ENCODE assay signal across 9 cellular contexts in genomic region chr12:124786065-124786964, GRCh38.
DNase-seq lines count a peak whose midpoint lies in the region; ATAC-seq lines count a peak whose summit lies in the region.
"Had no signal": no experiment of that assay in that cellular context is flagged by ENCODE, and none has a peak within 500 bp of the region (broad histone marks: within the 10 kb centered on the region; RNA-seq: fewer than 3 reads in every experiment).

No MANE protein-coding gene starts in this region.

- H3K36me3 ChIP-seq in esophagus (ENCODE audit: control insufficient read depth in 2 of 2, insufficient read depth in 2 of 2, low read length in 1 of 2) (peaks cover 2 to 7% of the 10 kb centered on the region in 2 donors), mesodermal cell (ENCODE audit: control insufficient read depth, insufficient read depth, low read length) (peaks cover 17% of the 10 kb centered on the region)

- DNase-seq in 8988T (peak; percentile 46), NCI-H2029 treated with DMSO at 0.1 percent for 48 hours (lab: John Stamatoyannopoulos, UW) (peak; percentile 57), NCI-H1694 (lab: John Stamatoyannopoulos, UW) (no peak), SW480 (ENCODE audit: low spot score) (no peak), LoVo (ENCODE audit: low spot score) (no peak)
- DNase-seq: DND-41 had no signal

- no peak for ATAC-seq in HG02798 (IDR thresholded peaks at IDR 0.05; ENCODE audit: poor library complexity, unreplicated experiment)

- H3K4me3 ChIP-seq in esophagus (ENCODE audit: low read depth in 1 of 2, low read length in 2 of 2) (peak overlapping the region; percentile 22 to 46), mesodermal cell (ENCODE audit: extremely low read depth, insufficient read depth, low read length, poor library complexity, severe bottlenecking) (peak overlapping the region; percentile 27)

- no peaks in the 10 kb centered on the region for H3K27me3 ChIP-seq in esophagus (ENCODE audit: control insufficient read depth in 1 of 2, insufficient read depth in 2 of 2, low read length in 2 of 2)

- H3K9me3 ChIP-seq in esophagus (ENCODE audit: control insufficient read depth in 2 of 2, insufficient read depth in 1 of 2, low read depth in 1 of 2, low read length in 1 of 2) (no peaks in the 10 kb centered on the region), mesodermal cell (ENCODE audit: control insufficient read depth, low read length) (no peaks in the 10 kb centered on the region)

- H3K4me1 ChIP-seq in esophagus (ENCODE audit: control insufficient read depth in 2 of 2, insufficient read depth in 2 of 2, low read length in 1 of 2): peaks cover 0 to 3% of the 10 kb centered on the region in 2 donors
- no peaks in the 10 kb centered on the region for H3K4me1 ChIP-seq in mesodermal cell (ENCODE audit: control insufficient read depth, insufficient read depth, low read length, poor library complexity, severe bottlenecking)

- WGBS in esophagus, 2 donors: 60 to 69% methylated on average over 31 of the region's 31 CpGs
- 82 to 83% methylated on average over 24 to 26 of the region's 31 CpGs for WGBS in mesodermal cell (ENCODE audit: insufficient coverage in 2 of 2), 2 experiments

- H3K27ac ChIP-seq in esophagus (ENCODE audit: low read depth in 2 of 2, low read length in 1 of 2): no peak overlapping the region
- H3K27ac ChIP-seq in mesodermal cell (ENCODE audit: low read depth, low read length, severe bottlenecking): no peak overlapping the region

Comparison
In these comparisons a context has a peak if more than half of its experiments do, and no peak if none do; other contexts are left out.
1. DNase-seq: peak in 8988T (single experiment) and NCI-H2029 treated with DMSO at 0.1 percent for 48 hours (single experiment); none in NCI-H1694 (single experiment), SW480 (single experiment) and LoVo (single experiment).